Comparison of ENCODE assay signal across 12 cellular contexts in genomic region chr9:112605518-112605917, GRCh38.
DNase-seq lines count a peak whose midpoint lies in the region; ATAC-seq lines count a peak whose summit lies in the region.
"Had no signal": no experiment of that assay in that cellular context is flagged by ENCODE, and none has a peak within 500 bp of the region (broad histone marks: within the 10 kb centered on the region; RNA-seq: fewer than 3 reads in every experiment).

No MANE protein-coding gene starts in this region.

- ATAC-seq in activated CD8-positive, alpha-beta memory T cell treated with anti-CD3 and anti-CD28 coated beads, Interleukin-2, amount 10 ng/mL, durations not matched to agents 7 days and 5 days, result peak; percentile 65
- peak; percentile 97 for ATAC-seq in GM21619 (IDR thresholded peaks at IDR 0.05; ENCODE audit: unreplicated experiment)
- peak; percentile 88 for ATAC-seq in HG03135 (IDR thresholded peaks at IDR 0.05; ENCODE audit: unreplicated experiment)
- peak; percentile 40 for ATAC-seq in stimulated activated naive CD8-positive, alpha-beta T cell treated with anti-CD3 and anti-CD28 coated beads, Interleukin-15, Interleukin-2, amounts not matched to agents 100 U/mL and 50 U/mL, for 24 hours
- no peak for ATAC-seq in left ventricle myocardium superior
- ATAC-seq: sciatic nerve had no signal

- H3K27me3 Mint-ChIP-seq in activated CD8-positive, alpha-beta memory T cell treated with anti-CD3 and anti-CD28 coated beads, Interleukin-2, amount 10 ng/mL, durations not matched to agents 7 days and 5 days, result no peaks in the 10 kb centered on the region
- H3K27me3 Mint-ChIP-seq: activated CD4-positive, alpha-beta T cell treated with anti-CD3 and anti-CD28 coated beads, Interleukin-2, amount 10 ng/mL, durations not matched to agents 7 days and 5 days had no signal

- intact Hi-C loops in left ventricle myocardium superior (cut with micrococcal nuclease), result no loop called here

- H3K9me3 Mint-ChIP-seq in activated CD8-positive, alpha-beta memory T cell treated with anti-CD3 and anti-CD28 coated beads, Interleukin-2, amount 10 ng/mL, durations not matched to agents 7 days and 5 days (ENCODE audit: low read depth), result no peaks in the 10 kb centered on the region
- H3K9me3 Mint-ChIP-seq: activated CD4-positive, alpha-beta T cell treated with anti-CD3 and anti-CD28 coated beads, Interleukin-2, amount 10 ng/mL, durations not matched to agents 7 days and 5 days had no signal

- no peaks in the 10 kb centered on the region for H3K36me3 Mint-ChIP-seq in activated CD8-positive, alpha-beta memory T cell treated with anti-CD3 and anti-CD28 coated beads, Interleukin-2, amount 10 ng/mL, durations not matched to agents 7 days and 5 days

- DNase-seq in activated CD8-positive, alpha-beta memory T cell treated with anti-CD3 and anti-CD28 coated beads, Interleukin-2, amount 10 ng/mL, durations not matched to agents 7 days and 5 days, result no peak
- DNase-seq in activated CD8-positive, alpha-beta memory T cell treated with anti-CD3 and anti-CD28 coated beads, Interleukin-2, amount 50 U/mL, for 48 hours, result no peak
- DNase-seq in stimulated activated naive CD8-positive, alpha-beta T cell treated with anti-CD3 and anti-CD28 coated beads, Interleukin-15, Interleukin-2, amounts not matched to agents 100 U/mL and 50 U/mL, for 24 hours, result no peak
- DNase-seq in A172 (ENCODE audit: low spot score), result no peak
- DNase-seq in left ventricle myocardium superior, result no peak
- no peak for DNase-seq in iPS-NIHi7 (ENCODE audit: extremely low spot score)
- DNase-seq: activated CD4-positive, alpha-beta T cell treated with anti-CD3 and anti-CD28 coated beads, Interleukin-2, amount 10 ng/mL, durations not matched to agents 7 days and 5 days; DMS79 treated with DMSO at 0.1 percent for 48 hours; NCI-H526 treated with DMSO at 0.1 percent for 48 hours had no signal

- peaks cover 10% of the 10 kb centered on the region for H3K4me1 Mint-ChIP-seq in activated CD8-positive, alpha-beta memory T cell treated with anti-CD3 and anti-CD28 coated beads, Interleukin-2, amount 10 ng/mL, durations not matched to agents 7 days and 5 days

- H3K4me3 Mint-ChIP-seq in activated CD8-positive, alpha-beta memory T cell treated with anti-CD3 and anti-CD28 coated beads, Interleukin-2, amount 10 ng/mL, durations not matched to agents 7 days and 5 days, result no peak overlapping the region
- H3K4me3 Mint-ChIP-seq: activated CD4-positive, alpha-beta T cell treated with anti-CD3 and anti-CD28 coated beads, Interleukin-2, amount 10 ng/mL, durations not matched to agents 7 days and 5 days had no signal

- no peak overlapping the region for H3K27ac Mint-ChIP-seq in activated CD8-positive, alpha-beta memory T cell treated with anti-CD3 and anti-CD28 coated beads, Interleukin-2, amount 10 ng/mL, durations not matched to agents 7 days and 5 days
- H3K27ac Mint-ChIP-seq: activated CD4-positive, alpha-beta T cell treated with anti-CD3 and anti-CD28 coated beads, Interleukin-2, amount 10 ng/mL, durations not matched to agents 7 days and 5 days had no signal

- CTCF ChIA-PET in activated CD8-positive, alpha-beta memory T cell treated with anti-CD3 and anti-CD28 coated beads, Interleukin-2, amount 10 ng/mL, durations not matched to agents 7 days and 5 days (lab: Charles Lee), result no interaction called here
